ENCODE assay signal across 19 cellular contexts in genomic region chr4:24816797-24817196, GRCh38. TPM values are rescaled to one million over a fixed set of nuclear protein-coding genes. Genes with fewer than 3 reads are reported as not detected.
DNase-seq lines count a peak whose midpoint lies in the region; ATAC-seq, FAIRE-seq and TF ChIP-seq lines count a peak whose summit lies in the region.
"Had no signal": no experiment of that assay in that cellular context is flagged by ENCODE, and none has a peak within 500 bp of the region (broad histone marks: within the 10 kb centered on the region; RNA-seq: fewer than 3 reads in every experiment).

No MANE protein-coding gene starts in this region.

- H2AFZ ChIP-seq in K562 (ENCODE audit: low read depth, low read length) (peak overlapping the region; percentile 51; the same call in 1 of the 2 replicates), neural progenitor cell (replicated peaks) (no peak overlapping the region)

- H3K79me2 ChIP-seq in K562 (ENCODE audit: control insufficient read depth, insufficient read depth, low read length) (no peaks in the 10 kb centered on the region), neural progenitor cell (ENCODE audit: low read depth) (no peaks in the 10 kb centered on the region)

- POLR2A ChIA-PET in K562 (lab: Yijun Ruan, JAX), result no interaction called here

- H3K9me1 ChIP-seq in K562 (ENCODE audit: control insufficient read depth, insufficient read depth, low read length), result no peaks in the 10 kb centered on the region

- in situ Hi-C loops in K562 (cut with MboI), result no loop called here

- TF ChIP-seq CTCF in K562 (IDR thresholded peaks at IDR 0.05 in 2 of 3, conservative IDR thresholded peaks at IDR 0.05 in 1 of 3; ENCODE audit: insufficient read depth in 2 of 3, low read depth in 1 of 3, low read length in 3 of 3) (no peak), neural progenitor cell (IDR thresholded peaks at IDR 0.05) (no peak)

- H3K9ac ChIP-seq in K562 (ENCODE audit: insufficient read depth in 1 of 2, low read depth in 2 of 2, low read length in 2 of 2), result no peak overlapping the region
- H3K9ac ChIP-seq in neural progenitor cell, result no peak overlapping the region

- H3K27me3 Mint-ChIP-seq in neural progenitor cell (ENCODE audit: insufficient read depth, low read depth), result peaks cover 5% of the 10 kb centered on the region

- no peak overlapping the region for H3K4me3 Mint-ChIP-seq in neural progenitor cell
- H3K4me3 Mint-ChIP-seq: CD8-positive, alpha-beta memory T cell had no signal

- no peak for TF ChIP-seq EP300 in K562 (IDR thresholded peaks at IDR 0.05; ENCODE audit: low read length)

- CTCF ChIA-PET in K562 (lab: Yijun Ruan, JAX; ENCODE audit: low intra/inter-chr PET ratio), result no interaction called here

- H3K4me2 ChIP-seq in K562 (ENCODE audit: insufficient read depth, low read length), result peak overlapping the region; percentile 15; the same call in 1 of the 2 replicates
- no peak overlapping the region for H3K4me2 ChIP-seq in neural progenitor cell

- H3K36me3 ChIP-seq in K562 (ENCODE audit: control insufficient read depth, insufficient read depth, low read length) (no peaks in the 10 kb centered on the region), neural progenitor cell (no peaks in the 10 kb centered on the region)

- peaks cover 2% of the 10 kb centered on the region for H3K9me3 Mint-ChIP-seq in neural progenitor cell
- peaks cover 8 to 14% of the 10 kb centered on the region in 2 donors for H3K9me3 Mint-ChIP-seq in activated naive CD4-positive, alpha-beta T cell treated with anti-CD3 and anti-CD28 coated beads, Interleukin-2, amount 50 U/mL, for 72 hours

- no peaks in the 10 kb centered on the region for H4K20me1 ChIP-seq in K562 (replicated peaks; ENCODE audit: control insufficient read depth, insufficient read depth, low read length)
- no peaks in the 10 kb centered on the region for H4K20me1 ChIP-seq in neural progenitor cell (ENCODE audit: low read depth)

- H3K27me3 ChIP-seq in K562 (ENCODE audit: control insufficient read depth in 2 of 2, insufficient read depth in 2 of 2, low read length in 2 of 2) (0 out of 5 replicates have a peak, but pooled peaks cover 0 to 5% of the 10 kb centered on the region in 2 experiments), neural progenitor cell (no peaks in the 10 kb centered on the region)

- no peak overlapping the region for H3K27ac ChIP-seq in K562 (ENCODE audit: extremely low read depth, low read depth, low read length)
- H3K27ac ChIP-seq in neural progenitor cell, result no peak overlapping the region

- TF ChIP-seq RAD21 in K562 (CRISPR knock-in tag; conservative IDR thresholded peaks at IDR 0.05 in 1 of 2, IDR thresholded peaks at IDR 0.05 in 1 of 2), result no peak

- DNase-seq in C1 segment of cervical spinal cord (lab: John Stamatoyannopoulos, UW) (peak in 8 of 14 donors; percentile 8 to 74 (median 16)), K562 (ENCODE audit: extremely low read depth in 1 of 4, low spot score in 3 of 4) (no peak), head of caudate nucleus (peak in 35 of 42 donors; percentile 24 to 89 (median 57)), neural progenitor cell (ENCODE audit: low spot score) (peak; percentile 35), SKM-1 (lab: John Stamatoyannopoulos, UW; ENCODE audit: unreplicated experiment) (no peak), COLO668 (lab: John Stamatoyannopoulos, UW; ENCODE audit: unreplicated experiment) (no peak)
- no peak for DNase-seq in activated CD8-positive, alpha-beta memory T cell treated with anti-CD3 and anti-CD28 coated beads, Interleukin-2, amount 50 U/mL, for 4 hours
- no peak for DNase-seq in activated naive CD4-positive, alpha-beta T cell treated with anti-CD3 and anti-CD28 coated beads, Interleukin-2, amount 50 U/mL, for 72 hours (ENCODE audit: low spot score in 2 of 2)
- DNase-seq: 8988T; CD8-positive, alpha-beta memory T cell; GF-D8; Kasumi-1; NCI-H1105 treated with DMSO at 0.1 percent for 48 hours; NCI-H1694 treated with DMSO at 0.1 percent for 48 hours; NCI-H226; NCI-H524 treated with DMSO at 0.1 percent for 48 hours; Right ventricle myocardium superior had no signal

- no peak overlapping the region for H3K4me3 ChIP-seq in K562
- no peak overlapping the region for H3K4me3 ChIP-seq in neural progenitor cell

- no peak for TF ChIP-seq POLR2A in K562 (conservative IDR thresholded peaks at IDR 0.05)

- H3K9me3 ChIP-seq in K562 (replicated peaks; ENCODE audit: control insufficient read depth, insufficient read depth, low read depth, low read length), result no peaks in the 10 kb centered on the region
- H3K9me3 ChIP-seq in neural progenitor cell (ENCODE audit: low read depth), result no peaks in the 10 kb centered on the region

- peak; percentile 45 for ATAC-seq in K562
- no peak for ATAC-seq in activated naive CD4-positive, alpha-beta T cell treated with anti-CD3 and anti-CD28 coated beads, Interleukin-2, amount 50 U/mL, for 72 hours

- peaks cover 11% of the 10 kb centered on the region for H3K36me3 Mint-ChIP-seq in neural progenitor cell
- peaks cover 0 to 6% of the 10 kb centered on the region in 2 donors for H3K36me3 Mint-ChIP-seq in activated naive CD4-positive, alpha-beta T cell treated with anti-CD3 and anti-CD28 coated beads, Interleukin-2, amount 50 U/mL, for 72 hours
- H3K36me3 Mint-ChIP-seq: CD8-positive, alpha-beta memory T cell had no signal

- no peaks in the 10 kb centered on the region for H3K4me1 Mint-ChIP-seq in neural progenitor cell
- H3K4me1 Mint-ChIP-seq: CD8-positive, alpha-beta memory T cell had no signal

- no peaks in the 10 kb centered on the region for H3F3A ChIP-seq in neural progenitor cell (ENCODE audit: low read depth)

- FAIRE-seq in K562 (lab: Jason Lieb, UNC), result no peak
- FAIRE-seq: H54, RCC 7860 had no signal

- intact Hi-C loops in K562 (cut with micrococcal nuclease) (no loop called here), head of caudate nucleus (cut with DNase I) (no loop called here)

- no peak overlapping the region for H3K27ac Mint-ChIP-seq in neural progenitor cell
- H3K27ac Mint-ChIP-seq in activated naive CD4-positive, alpha-beta T cell treated with anti-CD3 and anti-CD28 coated beads, Interleukin-2, amount 50 U/mL, for 72 hours, result no peak overlapping the region
- H3K27ac Mint-ChIP-seq: CD8-positive, alpha-beta memory T cell had no signal

- WGBS in K562 (ENCODE audit: insufficient coverage, low coverage, missing lambda C conversion rate), result 4% methylated on average over 18 of the region's 18 CpGs

- no TSS peak for BruUV-seq in K562 (replicated peaks; lab: Mats Ljungman, UMichigan)

- H3K4me1 ChIP-seq in K562 (replicated peaks in 1 of 2; ENCODE audit: control insufficient read depth in 2 of 2, insufficient read depth in 2 of 2, low read length in 2 of 2), result no peaks in the 10 kb centered on the region
- H3K4me1 ChIP-seq in neural progenitor cell, result no peaks in the 10 kb centered on the region

TF ChIP-seq in K562, 482 proteins besides CTCF, POLR2A, EP300 and RAD21:
- TF ChIP-seq SPI1 (IDR thresholded peaks at IDR 0.05; ENCODE audit: borderline replicate concordance, low read depth, low read length) (0 out of 2 replicates have a peak, but pooled peaks have one; percentile 25), PHF20 (IDR thresholded peaks at IDR 0.05; ENCODE audit: partially characterized antibody) (no peak), FOXM1 (IDR thresholded peaks at IDR 0.05; ENCODE audit: low read depth) (no peak), FOXM1 (CRISPR knock-in tag; IDR thresholded peaks at IDR 0.05; ENCODE audit: low read depth) (no peak), ZBED1 (IDR thresholded peaks at IDR 0.05) (no peak), MEIS2 (IDR thresholded peaks at IDR 0.05; ENCODE audit: partially characterized antibody) (peak; percentile 13), ZNF133 (CRISPR knock-in tag; IDR thresholded peaks at IDR 0.05) (no peak), MCM7 (IDR thresholded peaks at IDR 0.05) (no peak), GTF2E2 (tag; IDR thresholded peaks at IDR 0.05) (no peak)
- TF ChIP-seq, protein P1, sequence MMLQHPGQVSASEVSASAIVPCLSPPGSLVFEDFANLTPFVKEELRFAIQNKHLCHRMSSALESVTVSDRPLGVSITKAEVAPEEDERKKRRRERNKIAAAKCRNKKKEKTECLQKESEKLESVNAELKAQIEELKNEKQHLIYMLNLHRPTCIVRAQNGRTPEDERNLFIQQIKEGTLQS (IDR thresholded peaks at IDR 0.05), result peak; percentile 34; the same call in 1 of the 2 replicates
- TF ChIP-seq, protein P1 (CRISPR knock-in tag; conservative IDR thresholded peaks at IDR 0.05), result no peak

RNA-seq across cellular contexts. Expression of gene SOD3, which starts 21.4 kb away (rescaled TPM):
- 0.25 TPM in 1 of 2 replicates, not detected in the other for total RNA-seq in K562 (2011; cell fraction: chromatin; rRNA removed; ENCODE audit: low replicate concordance)
- total RNA-seq in K562 (2011; cell fraction: nucleolus; rRNA removed), result 0.33 and 1.3 TPM in 2 replicates
- 0.51 and 0.69 TPM in 2 replicates for total RNA-seq in K562 (2011; cell fraction: nucleoplasm; rRNA removed)
- total RNA-seq in K562 (2014; rRNA removed) (not detected in 2 replicates), K562 (2014; rRNA removed; fragmentation: Illumina TruSeq; extraction: Trizol) (not detected in 2 replicates), K562 (2015; rRNA removed; fragmentation: Illumina TruSeq; extraction: Trizol) (not detected in 2 replicates), K562 (2021) (0.31 and 0.36 TPM in 2 replicates), neural progenitor cell (ENCODE audit: low replicate concordance) (0.11 and 1.6 TPM in 2 replicates)
- polyA plus RNA-seq in K562 (2011; rRNA removed) (not detected in 2 replicates), K562 (2014; fragmentation: Illumina TruSeq; extraction: Trizol) (0.10 and 0.12 TPM in 2 replicates), K562 (2014; fragmentation: Nextera tagmentation; extraction: Ambion mirVana) (not detected), K562 (2014; rRNA removed) (0.23 and 0.24 TPM in 2 replicates)
- 0.06 and 0.16 TPM in 2 replicates for polyA plus RNA-seq in K562 (2011; cell fraction: cytosol; rRNA removed)
- polyA plus RNA-seq in K562 (2011; cell fraction: nucleus; rRNA removed), result 0.10 TPM in 1 of 2 replicates, not detected in the other
- 0.60 and 1.3 TPM in 2 replicates for polyA plus RNA-seq in K562 (2012)
- not detected in 2 replicates for polyA minus RNA-seq in K562 (2011; rRNA and poly(A)+ RNA removed)
- not detected in 2 replicates for polyA minus RNA-seq in K562 (2011; cell fraction: cytosol; rRNA and poly(A)+ RNA removed)
- polyA minus RNA-seq in K562 (2011; cell fraction: nucleus; rRNA and poly(A)+ RNA removed), result not detected in 2 replicates
- total RNA-seq in activated naive CD4-positive, alpha-beta T cell treated with anti-CD3 and anti-CD28 coated beads, Interleukin-2, amount 50 U/mL, for 72 hours, result not detected
- total RNA-seq: CD8-positive, alpha-beta memory T cell had no signal
- polyA plus RNA-seq: CD8-positive, alpha-beta memory T cell had no signal

Comparison
In these comparisons a context has a peak if more than half of its experiments do, and no peak if none do; other contexts are left out.
1. DNase-seq: peak in C1 segment of cervical spinal cord (8 of 14), head of caudate nucleus (35 of 42) and neural progenitor cell (single experiment); none in K562 (0 of 4), SKM-1 (single experiment), activated CD8-positive, alpha-beta memory T cell treated with anti-CD3 and anti-CD28 coated beads, Interleukin-2, amount 50 U/mL, for 4 hours (single experiment), COLO668 (single experiment) and activated naive CD4-positive, alpha-beta T cell treated with anti-CD3 and anti-CD28 coated beads, Interleukin-2, amount 50 U/mL, for 72 hours (0 of 2).